In genomic region chr4:36187723-36188333, GRCh38 we compare ENCODE assay signal across 7 cellular contexts.
DNase-seq lines count a peak whose midpoint lies in the region; ATAC-seq and TF ChIP-seq lines count a peak whose summit lies in the region.

No MANE protein-coding gene starts in this region.

- ATAC-seq in HG02852 (IDR thresholded peaks at IDR 0.05; ENCODE audit: unreplicated experiment) (no peak), GM19452 (IDR thresholded peaks at IDR 0.05; ENCODE audit: unreplicated experiment) (no peak)

- H3K9ac ChIP-seq in KMS-11, result no peak overlapping the region

- no peaks in the 10 kb centered on the region for H3K27me3 ChIP-seq in KMS-11 (ENCODE audit: insufficient read depth, low read depth)

- H3K4me3 ChIP-seq in KMS-11 (IDR thresholded peaks at IDR 0.05; ENCODE audit: insufficient read depth, low read depth, low read length), result no peak overlapping the region

- no peak overlapping the region for H2AFZ ChIP-seq in KMS-11 (ENCODE audit: low read depth)

- peak; percentile 59 for TF ChIP-seq CTCF in GM12873 (IDR thresholded peaks at IDR 0.05; ENCODE audit: insufficient read depth, low read depth, low read length, missing control alignments)
- peak; percentile 38; the same call in 1 of the 2 replicates for TF ChIP-seq CTCF in KMS-11 (conservative IDR thresholded peaks at IDR 0.05; ENCODE audit: low read depth, low read length)

- H3K27ac ChIP-seq in KMS-11, result no peak overlapping the region

- H3K4me1 ChIP-seq in KMS-11 (ENCODE audit: low read depth, poor library complexity, severe bottlenecking), result no peaks in the 10 kb centered on the region

- no peaks in the 10 kb centered on the region for H4K20me1 ChIP-seq in KMS-11 (ENCODE audit: insufficient read depth)

- DNase-seq in amniotic epithelial cell (ENCODE audit: low read depth) (peak; percentile 46), medulla oblongata (ENCODE audit: extremely low spot score) (peak; percentile 60), SHP77 treated with DMSO at 0.1 percent for 48 hours (lab: John Stamatoyannopoulos, UW) (no peak)

- no peaks in the 10 kb centered on the region for H3K36me3 ChIP-seq in KMS-11 (ENCODE audit: insufficient read depth)

- no peaks in the 10 kb centered on the region for H3K79me2 ChIP-seq in KMS-11 (ENCODE audit: insufficient read depth, low read depth)

- no peak overlapping the region for H3K4me2 ChIP-seq in KMS-11
